1 cellular context compared by ENCODE assay signal in the genomic region with DNA sequence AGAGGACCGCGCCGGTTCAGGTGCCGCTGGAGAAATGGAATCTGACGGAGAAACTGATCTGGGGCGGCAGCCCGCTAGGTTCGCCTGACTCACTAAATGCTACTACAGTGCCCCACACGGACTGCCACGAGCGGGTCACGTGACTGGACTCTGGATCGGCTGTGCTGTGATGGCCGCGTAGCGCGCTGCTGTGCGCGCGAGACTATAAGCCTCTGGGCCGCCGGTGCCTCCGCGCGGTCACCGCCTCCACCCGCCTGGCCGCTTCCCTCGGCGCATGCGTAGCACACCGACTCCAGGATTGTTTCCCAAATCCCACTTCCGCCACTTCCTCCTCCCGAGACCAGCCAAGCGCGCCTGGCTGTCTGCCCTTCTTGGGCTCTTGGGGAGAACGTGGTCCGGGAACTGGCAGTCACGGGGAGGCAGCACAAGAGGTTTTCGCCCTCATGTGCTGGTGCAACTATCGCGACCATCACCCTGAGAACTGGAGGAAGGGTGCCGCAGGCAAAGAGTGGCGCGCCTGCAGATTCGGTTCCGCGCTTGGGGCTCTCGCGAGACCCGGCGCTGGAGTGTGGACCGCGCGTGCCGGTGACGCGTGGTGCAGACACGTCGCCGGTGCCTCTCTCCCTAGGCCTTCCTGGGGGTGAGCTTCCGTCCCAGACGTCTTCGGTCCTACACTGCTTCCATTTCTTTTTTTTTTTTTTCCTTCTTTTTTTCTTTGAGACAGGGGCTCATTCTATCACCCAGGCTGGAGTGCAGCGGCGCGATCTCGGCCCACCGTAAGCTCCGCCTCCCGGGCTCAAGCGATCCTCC.
A peak's percentile ranks its signal among the peaks of the same experiment; 100 is the strongest.
TF ChIP-seq lines count a peak whose summit lies in the region.

No MANE protein-coding gene starts in this region.

TF ChIP-seq in K562, 482 proteins besides CTCF, POLR2A, EP300 and RAD21 (continued from another document and continues in another):
- TF ChIP-seq, protein P1, sequence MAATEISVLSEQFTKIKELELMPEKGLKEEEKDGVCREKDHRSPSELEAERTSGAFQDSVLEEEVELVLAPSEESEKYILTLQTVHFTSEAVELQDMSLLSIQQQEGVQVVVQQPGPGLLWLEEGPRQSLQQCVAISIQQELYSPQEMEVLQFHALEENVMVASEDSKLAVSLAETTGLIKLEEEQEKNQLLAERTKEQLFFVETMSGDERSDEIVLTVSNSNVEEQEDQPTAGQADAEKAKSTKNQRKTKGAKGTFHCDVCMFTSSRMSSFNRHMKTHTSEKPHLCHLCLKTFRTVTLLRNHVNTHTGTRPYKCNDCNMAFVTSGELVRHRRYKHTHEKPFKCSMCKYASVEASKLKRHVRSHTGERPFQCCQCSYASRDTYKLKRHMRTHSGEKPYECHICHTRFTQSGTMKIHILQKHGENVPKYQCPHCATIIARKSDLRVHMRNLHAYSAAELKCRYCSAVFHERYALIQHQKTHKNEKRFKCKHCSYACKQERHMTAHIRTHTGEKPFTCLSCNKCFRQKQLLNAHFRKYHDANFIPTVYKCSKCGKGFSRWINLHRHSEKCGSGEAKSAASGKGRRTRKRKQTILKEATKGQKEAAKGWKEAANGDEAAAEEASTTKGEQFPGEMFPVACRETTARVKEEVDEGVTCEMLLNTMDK (IDR thresholded peaks at IDR 0.05; ENCODE audit: borderline replicate concordance, insufficient read depth, low read depth, low read length, poor library complexity, severe bottlenecking), result no peak
- peak; percentile 22; the same call in 1 of the 2 replicates for TF ChIP-seq NFIC (IDR thresholded peaks at IDR 0.05)
- TF ChIP-seq, protein P2, sequence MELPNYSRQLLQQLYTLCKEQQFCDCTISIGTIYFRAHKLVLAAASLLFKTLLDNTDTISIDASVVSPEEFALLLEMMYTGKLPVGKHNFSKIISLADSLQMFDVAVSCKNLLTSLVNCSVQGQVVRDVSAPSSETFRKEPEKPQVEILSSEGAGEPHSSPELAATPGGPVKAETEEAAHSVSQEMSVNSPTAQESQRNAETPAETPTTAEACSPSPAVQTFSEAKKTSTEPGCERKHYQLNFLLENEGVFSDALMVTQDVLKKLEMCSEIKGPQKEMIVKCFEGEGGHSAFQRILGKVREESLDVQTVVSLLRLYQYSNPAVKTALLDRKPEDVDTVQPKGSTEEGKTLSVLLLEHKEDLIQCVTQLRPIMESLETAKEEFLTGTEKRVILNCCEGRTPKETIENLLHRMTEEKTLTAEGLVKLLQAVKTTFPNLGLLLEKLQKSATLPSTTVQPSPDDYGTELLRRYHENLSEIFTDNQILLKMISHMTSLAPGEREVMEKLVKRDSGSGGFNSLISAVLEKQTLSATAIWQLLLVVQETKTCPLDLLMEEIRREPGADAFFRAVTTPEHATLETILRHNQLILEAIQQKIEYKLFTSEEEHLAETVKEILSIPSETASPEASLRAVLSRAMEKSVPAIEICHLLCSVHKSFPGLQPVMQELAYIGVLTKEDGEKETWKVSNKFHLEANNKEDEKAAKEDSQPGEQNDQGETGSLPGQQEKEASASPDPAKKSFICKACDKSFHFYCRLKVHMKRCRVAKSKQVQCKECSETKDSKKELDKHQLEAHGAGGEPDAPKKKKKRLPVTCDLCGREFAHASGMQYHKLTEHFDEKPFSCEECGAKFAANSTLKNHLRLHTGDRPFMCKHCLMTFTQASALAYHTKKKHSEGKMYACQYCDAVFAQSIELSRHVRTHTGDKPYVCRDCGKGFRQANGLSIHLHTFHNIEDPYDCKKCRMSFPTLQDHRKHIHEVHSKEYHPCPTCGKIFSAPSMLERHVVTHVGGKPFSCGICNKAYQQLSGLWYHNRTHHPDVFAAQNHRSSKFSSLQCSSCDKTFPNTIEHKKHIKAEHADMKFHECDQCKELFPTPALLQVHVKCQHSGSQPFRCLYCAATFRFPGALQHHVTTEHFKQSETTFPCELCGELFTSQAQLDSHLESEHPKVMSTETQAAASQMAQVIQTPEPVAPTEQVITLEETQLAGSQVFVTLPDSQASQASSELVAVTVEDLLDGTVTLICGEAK (IDR thresholded peaks at IDR 0.05), result peak; percentile 65
- TF ChIP-seq, protein P2 (CRISPR knock-in tag; IDR thresholded peaks at IDR 0.05), result no peak
- TF ChIP-seq SP1 (CRISPR knock-in tag; IDR thresholded peaks at IDR 0.05), result peak; percentile 57
- no peak for TF ChIP-seq NUFIP1 (IDR thresholded peaks at IDR 0.05; ENCODE audit: partially characterized antibody)
- peak; percentile 56; the same call in 1 of the 2 replicates for TF ChIP-seq PML (IDR thresholded peaks at IDR 0.05; ENCODE audit: low read length)
- TF ChIP-seq, protein P3, sequence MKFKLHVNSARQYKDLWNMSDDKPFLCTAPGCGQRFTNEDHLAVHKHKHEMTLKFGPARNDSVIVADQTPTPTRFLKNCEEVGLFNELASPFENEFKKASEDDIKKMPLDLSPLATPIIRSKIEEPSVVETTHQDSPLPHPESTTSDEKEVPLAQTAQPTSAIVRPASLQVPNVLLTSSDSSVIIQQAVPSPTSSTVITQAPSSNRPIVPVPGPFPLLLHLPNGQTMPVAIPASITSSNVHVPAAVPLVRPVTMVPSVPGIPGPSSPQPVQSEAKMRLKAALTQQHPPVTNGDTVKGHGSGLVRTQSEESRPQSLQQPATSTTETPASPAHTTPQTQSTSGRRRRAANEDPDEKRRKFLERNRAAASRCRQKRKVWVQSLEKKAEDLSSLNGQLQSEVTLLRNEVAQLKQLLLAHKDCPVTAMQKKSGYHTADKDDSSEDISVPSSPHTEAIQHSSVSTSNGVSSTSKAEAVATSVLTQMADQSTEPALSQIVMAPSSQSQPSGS (CRISPR knock-in tag; IDR thresholded peaks at IDR 0.05), result no peak
- TF ChIP-seq POLR2G (IDR thresholded peaks at IDR 0.05; ENCODE audit: low read depth, low read length), result peak; percentile 93
- TF ChIP-seq MBD2 (IDR thresholded peaks at IDR 0.05; ENCODE audit: borderline replicate concordance, low read depth), result no peak
- TF ChIP-seq RBM25 (IDR thresholded peaks at IDR 0.05; ENCODE audit: low read depth, low read length, severe bottlenecking), result peak; percentile 98
- TF ChIP-seq, protein P4, sequence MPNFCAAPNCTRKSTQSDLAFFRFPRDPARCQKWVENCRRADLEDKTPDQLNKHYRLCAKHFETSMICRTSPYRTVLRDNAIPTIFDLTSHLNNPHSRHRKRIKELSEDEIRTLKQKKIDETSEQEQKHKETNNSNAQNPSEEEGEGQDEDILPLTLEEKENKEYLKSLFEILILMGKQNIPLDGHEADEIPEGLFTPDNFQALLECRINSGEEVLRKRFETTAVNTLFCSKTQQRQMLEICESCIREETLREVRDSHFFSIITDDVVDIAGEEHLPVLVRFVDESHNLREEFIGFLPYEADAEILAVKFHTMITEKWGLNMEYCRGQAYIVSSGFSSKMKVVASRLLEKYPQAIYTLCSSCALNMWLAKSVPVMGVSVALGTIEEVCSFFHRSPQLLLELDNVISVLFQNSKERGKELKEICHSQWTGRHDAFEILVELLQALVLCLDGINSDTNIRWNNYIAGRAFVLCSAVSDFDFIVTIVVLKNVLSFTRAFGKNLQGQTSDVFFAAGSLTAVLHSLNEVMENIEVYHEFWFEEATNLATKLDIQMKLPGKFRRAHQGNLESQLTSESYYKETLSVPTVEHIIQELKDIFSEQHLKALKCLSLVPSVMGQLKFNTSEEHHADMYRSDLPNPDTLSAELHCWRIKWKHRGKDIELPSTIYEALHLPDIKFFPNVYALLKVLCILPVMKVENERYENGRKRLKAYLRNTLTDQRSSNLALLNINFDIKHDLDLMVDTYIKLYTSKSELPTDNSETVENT (CRISPR knock-in tag; IDR thresholded peaks at IDR 0.05), result peak; percentile 63; the same call in 1 of the 2 replicates
- TF ChIP-seq ZNF224 (CRISPR knock-in tag; IDR thresholded peaks at IDR 0.05), result no peak
- TF ChIP-seq, protein P5, sequence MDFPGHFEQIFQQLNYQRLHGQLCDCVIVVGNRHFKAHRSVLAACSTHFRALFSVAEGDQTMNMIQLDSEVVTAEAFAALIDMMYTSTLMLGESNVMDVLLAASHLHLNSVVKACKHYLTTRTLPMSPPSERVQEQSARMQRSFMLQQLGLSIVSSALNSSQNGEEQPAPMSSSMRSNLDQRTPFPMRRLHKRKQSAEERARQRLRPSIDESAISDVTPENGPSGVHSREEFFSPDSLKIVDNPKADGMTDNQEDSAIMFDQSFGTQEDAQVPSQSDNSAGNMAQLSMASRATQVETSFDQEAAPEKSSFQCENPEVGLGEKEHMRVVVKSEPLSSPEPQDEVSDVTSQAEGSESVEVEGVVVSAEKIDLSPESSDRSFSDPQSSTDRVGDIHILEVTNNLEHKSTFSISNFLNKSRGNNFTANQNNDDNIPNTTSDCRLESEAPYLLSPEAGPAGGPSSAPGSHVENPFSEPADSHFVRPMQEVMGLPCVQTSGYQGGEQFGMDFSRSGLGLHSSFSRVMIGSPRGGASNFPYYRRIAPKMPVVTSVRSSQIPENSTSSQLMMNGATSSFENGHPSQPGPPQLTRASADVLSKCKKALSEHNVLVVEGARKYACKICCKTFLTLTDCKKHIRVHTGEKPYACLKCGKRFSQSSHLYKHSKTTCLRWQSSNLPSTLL (IDR thresholded peaks at IDR 0.05), result no peak
- TF ChIP-seq ARID1B (IDR thresholded peaks at IDR 0.05), result peak; percentile 22; the same call in 1 of the 2 replicates
- TF ChIP-seq, protein P6, sequence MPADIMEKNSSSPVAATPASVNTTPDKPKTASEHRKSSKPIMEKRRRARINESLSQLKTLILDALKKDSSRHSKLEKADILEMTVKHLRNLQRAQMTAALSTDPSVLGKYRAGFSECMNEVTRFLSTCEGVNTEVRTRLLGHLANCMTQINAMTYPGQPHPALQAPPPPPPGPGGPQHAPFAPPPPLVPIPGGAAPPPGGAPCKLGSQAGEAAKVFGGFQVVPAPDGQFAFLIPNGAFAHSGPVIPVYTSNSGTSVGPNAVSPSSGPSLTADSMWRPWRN (IDR thresholded peaks at IDR 0.05; ENCODE audit: low read depth), result peak; percentile 89
- 0 out of 2 replicates have a peak, but pooled peaks have one; percentile 33 for TF ChIP-seq EGR1 (conservative IDR thresholded peaks at IDR 0.05)
- TF ChIP-seq MIER1 (IDR thresholded peaks at IDR 0.05; ENCODE audit: low read depth), result no peak
- peak; percentile 70 for TF ChIP-seq NFRKB (IDR thresholded peaks at IDR 0.05; ENCODE audit: low read depth)
- TF ChIP-seq LEF1 (IDR thresholded peaks at IDR 0.05), result no peak
- TF ChIP-seq, protein P7, sequence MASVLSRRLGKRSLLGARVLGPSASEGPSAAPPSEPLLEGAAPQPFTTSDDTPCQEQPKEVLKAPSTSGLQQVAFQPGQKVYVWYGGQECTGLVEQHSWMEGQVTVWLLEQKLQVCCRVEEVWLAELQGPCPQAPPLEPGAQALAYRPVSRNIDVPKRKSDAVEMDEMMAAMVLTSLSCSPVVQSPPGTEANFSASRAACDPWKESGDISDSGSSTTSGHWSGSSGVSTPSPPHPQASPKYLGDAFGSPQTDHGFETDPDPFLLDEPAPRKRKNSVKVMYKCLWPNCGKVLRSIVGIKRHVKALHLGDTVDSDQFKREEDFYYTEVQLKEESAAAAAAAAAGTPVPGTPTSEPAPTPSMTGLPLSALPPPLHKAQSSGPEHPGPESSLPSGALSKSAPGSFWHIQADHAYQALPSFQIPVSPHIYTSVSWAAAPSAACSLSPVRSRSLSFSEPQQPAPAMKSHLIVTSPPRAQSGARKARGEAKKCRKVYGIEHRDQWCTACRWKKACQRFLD (CRISPR knock-in tag; IDR thresholded peaks at IDR 0.05), result 0 out of 2 replicates have a peak, but pooled peaks have one; percentile 73
- TF ChIP-seq IFI16 (CRISPR knock-in tag; IDR thresholded peaks at IDR 0.05), result no peak
- peak; percentile 60 for TF ChIP-seq FIP1L1 (IDR thresholded peaks at IDR 0.05; ENCODE audit: low read depth, low read length, poor library complexity, severe bottlenecking)
- no peak for TF ChIP-seq SOX6 (IDR thresholded peaks at IDR 0.05)
- TF ChIP-seq ELF1 (tag; IDR thresholded peaks at IDR 0.05), result peak; percentile 92
- TF ChIP-seq SMARCA5 (IDR thresholded peaks at IDR 0.05), result no peak
- peak; percentile 72; the same call in 1 of the 2 replicates for TF ChIP-seq SIN3B (IDR thresholded peaks at IDR 0.05; ENCODE audit: low read depth)
- peak in 1 of 2 experiments; percentile 55; a peak in 3 of 4 replicates for TF ChIP-seq MAZ (CRISPR knock-in tag; conservative IDR thresholded peaks at IDR 0.05 in 1 of 2, IDR thresholded peaks at IDR 0.05 in 1 of 2)
- TF ChIP-seq, protein P8, sequence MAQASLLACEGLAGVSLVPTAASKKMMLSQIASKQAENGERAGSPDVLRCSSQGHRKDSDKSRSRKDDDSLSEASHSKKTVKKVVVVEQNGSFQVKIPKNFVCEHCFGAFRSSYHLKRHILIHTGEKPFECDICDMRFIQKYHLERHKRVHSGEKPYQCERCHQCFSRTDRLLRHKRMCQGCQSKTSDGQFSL (CRISPR knock-in tag; IDR thresholded peaks at IDR 0.05), result no peak
- TF ChIP-seq, protein P8 (tag; IDR thresholded peaks at IDR 0.05), result no peak
- 0 out of 2 replicates have a peak, but pooled peaks have one; percentile 11 for TF ChIP-seq TCF3 (CRISPR knock-in tag; IDR thresholded peaks at IDR 0.05)
- TF ChIP-seq, protein P9, sequence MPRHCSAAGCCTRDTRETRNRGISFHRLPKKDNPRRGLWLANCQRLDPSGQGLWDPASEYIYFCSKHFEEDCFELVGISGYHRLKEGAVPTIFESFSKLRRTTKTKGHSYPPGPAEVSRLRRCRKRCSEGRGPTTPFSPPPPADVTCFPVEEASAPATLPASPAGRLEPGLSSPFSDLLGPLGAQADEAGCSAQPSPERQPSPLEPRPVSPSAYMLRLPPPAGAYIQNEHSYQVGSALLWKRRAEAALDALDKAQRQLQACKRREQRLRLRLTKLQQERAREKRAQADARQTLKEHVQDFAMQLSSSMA (CRISPR knock-in tag; IDR thresholded peaks at IDR 0.05), result peak; percentile 73; the same call in 1 of the 2 replicates
- peak; percentile 69 for TF ChIP-seq GABPB1 (CRISPR knock-in tag; IDR thresholded peaks at IDR 0.05)
